In the genomic region with DNA sequence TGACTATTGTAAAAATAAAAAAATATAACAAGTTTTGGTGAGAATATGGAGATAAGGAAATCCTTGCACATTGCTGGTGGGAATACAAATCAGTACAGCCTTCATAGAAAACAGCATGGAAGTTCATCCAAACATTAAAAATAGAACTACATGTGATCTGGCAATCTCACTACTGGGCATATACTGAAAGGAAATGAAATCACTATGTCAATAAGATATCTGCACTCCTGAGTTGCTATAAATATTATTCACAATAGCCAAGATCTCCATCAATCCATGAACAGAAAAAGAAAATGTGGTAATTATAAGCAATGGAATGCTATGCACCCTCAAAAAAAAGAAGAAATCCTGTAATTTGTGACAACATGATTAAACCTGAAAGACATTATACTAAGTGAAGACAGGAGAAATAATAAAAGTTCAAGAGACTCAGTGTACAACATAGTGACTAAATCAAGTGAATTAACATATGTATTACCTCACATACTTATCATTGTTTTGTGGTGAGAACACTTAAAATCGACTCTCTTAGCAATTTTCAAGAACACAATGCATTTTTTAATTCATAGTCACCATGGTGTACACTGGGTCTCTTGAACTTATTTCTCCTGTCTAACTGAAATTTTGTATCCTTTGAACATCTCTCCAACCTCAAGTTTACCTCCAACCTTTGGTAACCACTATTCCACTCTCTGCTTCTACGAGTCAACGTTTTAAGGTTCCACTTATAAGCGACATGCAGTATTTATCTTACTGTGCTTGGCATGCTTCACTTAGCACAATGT, we compare ENCODE assay signal across 1 cellular context.
TF ChIP-seq lines count a peak whose summit lies in the region.

No MANE protein-coding gene starts in this region.

TF ChIP-seq in GM23338, 12 proteins besides CTCF, POLR2A, EP300 and RAD21 (continued from another document):
- TF ChIP-seq, protein P1, sequence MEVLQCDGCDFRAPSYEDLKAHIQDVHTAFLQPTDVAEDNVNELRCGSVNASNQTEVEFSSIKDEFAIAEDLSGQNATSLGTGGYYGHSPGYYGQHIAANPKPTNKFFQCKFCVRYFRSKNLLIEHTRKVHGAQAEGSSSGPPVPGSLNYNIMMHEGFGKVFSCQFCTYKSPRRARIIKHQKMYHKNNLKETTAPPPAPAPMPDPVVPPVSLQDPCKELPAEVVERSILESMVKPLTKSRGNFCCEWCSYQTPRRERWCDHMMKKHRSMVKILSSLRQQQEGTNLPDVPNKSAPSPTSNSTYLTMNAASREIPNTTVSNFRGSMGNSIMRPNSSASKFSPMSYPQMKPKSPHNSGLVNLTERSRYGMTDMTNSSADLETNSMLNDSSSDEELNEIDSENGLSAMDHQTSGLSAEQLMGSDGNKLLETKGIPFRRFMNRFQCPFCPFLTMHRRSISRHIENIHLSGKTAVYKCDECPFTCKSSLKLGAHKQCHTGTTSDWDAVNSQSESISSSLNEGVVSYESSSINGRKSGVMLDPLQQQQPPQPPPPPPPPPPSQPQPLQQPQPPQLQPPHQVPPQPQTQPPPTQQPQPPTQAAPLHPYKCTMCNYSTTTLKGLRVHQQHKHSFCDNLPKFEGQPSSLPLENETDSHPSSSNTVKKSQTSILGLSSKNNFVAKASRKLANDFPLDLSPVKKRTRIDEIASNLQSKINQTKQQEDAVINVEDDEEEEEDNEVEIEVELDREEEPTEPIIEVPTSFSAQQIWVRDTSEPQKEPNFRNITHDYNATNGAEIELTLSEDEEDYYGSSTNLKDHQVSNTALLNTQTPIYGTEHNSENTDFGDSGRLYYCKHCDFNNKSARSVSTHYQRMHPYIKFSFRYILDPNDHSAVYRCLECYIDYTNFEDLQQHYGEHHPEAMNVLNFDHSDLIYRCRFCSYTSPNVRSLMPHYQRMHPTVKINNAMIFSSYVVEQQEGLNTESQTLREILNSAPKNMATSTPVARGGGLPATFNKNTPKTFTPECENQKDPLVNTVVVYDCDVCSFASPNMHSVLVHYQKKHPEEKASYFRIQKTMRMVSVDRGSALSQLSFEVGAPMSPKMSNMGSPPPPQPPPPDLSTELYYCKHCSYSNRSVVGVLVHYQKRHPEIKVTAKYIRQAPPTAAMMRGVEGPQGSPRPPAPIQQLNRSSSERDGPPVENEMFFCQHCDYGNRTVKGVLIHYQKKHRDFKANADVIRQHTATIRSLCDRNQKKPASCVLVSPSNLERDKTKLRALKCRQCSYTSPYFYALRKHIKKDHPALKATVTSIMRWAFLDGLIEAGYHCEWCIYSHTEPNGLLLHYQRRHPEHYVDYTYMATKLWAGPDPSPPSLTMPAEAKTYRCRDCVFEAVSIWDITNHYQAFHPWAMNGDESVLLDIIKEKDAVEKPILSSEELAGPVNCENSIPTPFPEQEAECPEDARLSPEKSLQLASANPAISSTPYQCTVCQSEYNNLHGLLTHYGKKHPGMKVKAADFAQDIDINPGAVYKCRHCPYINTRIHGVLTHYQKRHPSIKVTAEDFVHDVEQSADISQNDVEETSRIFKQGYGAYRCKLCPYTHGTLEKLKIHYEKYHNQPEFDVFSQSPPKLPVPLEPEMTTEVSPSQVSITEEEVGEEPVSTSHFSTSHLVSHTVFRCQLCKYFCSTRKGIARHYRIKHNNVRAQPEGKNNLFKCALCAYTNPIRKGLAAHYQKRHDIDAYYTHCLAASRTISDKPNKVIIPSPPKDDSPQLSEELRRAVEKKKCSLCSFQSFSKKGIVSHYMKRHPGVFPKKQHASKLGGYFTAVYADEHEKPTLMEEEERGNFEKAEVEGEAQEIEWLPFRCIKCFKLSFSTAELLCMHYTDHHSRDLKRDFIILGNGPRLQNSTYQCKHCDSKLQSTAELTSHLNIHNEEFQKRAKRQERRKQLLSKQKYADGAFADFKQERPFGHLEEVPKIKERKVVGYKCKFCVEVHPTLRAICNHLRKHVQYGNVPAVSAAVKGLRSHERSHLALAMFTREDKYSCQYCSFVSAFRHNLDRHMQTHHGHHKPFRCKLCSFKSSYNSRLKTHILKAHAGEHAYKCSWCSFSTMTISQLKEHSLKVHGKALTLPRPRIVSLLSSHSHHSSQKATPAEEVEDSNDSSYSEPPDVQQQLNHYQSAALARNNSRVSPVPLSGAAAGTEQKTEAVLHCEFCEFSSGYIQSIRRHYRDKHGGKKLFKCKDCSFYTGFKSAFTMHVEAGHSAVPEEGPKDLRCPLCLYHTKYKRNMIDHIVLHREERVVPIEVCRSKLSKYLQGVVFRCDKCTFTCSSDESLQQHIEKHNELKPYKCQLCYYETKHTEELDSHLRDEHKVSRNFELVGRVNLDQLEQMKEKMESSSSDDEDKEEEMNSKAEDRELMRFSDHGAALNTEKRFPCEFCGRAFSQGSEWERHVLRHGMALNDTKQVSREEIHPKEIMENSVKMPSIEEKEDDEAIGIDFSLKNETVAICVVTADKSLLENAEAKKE (CRISPR knock-in tag; IDR thresholded peaks at IDR 0.05), result no peak
- TF ChIP-seq NANOG (IDR thresholded peaks at IDR 0.05; ENCODE audit: borderline replicate concordance) (no peak), ZNF114 (CRISPR knock-in tag; IDR thresholded peaks at IDR 0.05) (no peak), EZH2phosphoT487 (IDR thresholded peaks at IDR 0.05; ENCODE audit: unreplicated experiment) (no peak), JUNB (IDR thresholded peaks at IDR 0.05; ENCODE audit: unreplicated experiment) (no peak), STAT1 (IDR thresholded peaks at IDR 0.05; ENCODE audit: unreplicated experiment) (no peak), POLR2AphosphoS5 (IDR thresholded peaks at IDR 0.05; ENCODE audit: low read depth) (no peak)
- TF ChIP-seq, protein P2, sequence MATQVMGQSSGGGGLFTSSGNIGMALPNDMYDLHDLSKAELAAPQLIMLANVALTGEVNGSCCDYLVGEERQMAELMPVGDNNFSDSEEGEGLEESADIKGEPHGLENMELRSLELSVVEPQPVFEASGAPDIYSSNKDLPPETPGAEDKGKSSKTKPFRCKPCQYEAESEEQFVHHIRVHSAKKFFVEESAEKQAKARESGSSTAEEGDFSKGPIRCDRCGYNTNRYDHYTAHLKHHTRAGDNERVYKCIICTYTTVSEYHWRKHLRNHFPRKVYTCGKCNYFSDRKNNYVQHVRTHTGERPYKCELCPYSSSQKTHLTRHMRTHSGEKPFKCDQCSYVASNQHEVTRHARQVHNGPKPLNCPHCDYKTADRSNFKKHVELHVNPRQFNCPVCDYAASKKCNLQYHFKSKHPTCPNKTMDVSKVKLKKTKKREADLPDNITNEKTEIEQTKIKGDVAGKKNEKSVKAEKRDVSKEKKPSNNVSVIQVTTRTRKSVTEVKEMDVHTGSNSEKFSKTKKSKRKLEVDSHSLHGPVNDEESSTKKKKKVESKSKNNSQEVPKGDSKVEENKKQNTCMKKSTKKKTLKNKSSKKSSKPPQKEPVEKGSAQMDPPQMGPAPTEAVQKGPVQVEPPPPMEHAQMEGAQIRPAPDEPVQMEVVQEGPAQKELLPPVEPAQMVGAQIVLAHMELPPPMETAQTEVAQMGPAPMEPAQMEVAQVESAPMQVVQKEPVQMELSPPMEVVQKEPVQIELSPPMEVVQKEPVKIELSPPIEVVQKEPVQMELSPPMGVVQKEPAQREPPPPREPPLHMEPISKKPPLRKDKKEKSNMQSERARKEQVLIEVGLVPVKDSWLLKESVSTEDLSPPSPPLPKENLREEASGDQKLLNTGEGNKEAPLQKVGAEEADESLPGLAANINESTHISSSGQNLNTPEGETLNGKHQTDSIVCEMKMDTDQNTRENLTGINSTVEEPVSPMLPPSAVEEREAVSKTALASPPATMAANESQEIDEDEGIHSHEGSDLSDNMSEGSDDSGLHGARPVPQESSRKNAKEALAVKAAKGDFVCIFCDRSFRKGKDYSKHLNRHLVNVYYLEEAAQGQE (IDR thresholded peaks at IDR 0.05; ENCODE audit: unreplicated experiment), result no peak
- TF ChIP-seq, protein P3, sequence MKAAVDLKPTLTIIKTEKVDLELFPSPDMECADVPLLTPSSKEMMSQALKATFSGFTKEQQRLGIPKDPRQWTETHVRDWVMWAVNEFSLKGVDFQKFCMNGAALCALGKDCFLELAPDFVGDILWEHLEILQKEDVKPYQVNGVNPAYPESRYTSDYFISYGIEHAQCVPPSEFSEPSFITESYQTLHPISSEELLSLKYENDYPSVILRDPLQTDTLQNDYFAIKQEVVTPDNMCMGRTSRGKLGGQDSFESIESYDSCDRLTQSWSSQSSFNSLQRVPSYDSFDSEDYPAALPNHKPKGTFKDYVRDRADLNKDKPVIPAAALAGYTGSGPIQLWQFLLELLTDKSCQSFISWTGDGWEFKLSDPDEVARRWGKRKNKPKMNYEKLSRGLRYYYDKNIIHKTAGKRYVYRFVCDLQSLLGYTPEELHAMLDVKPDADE (IDR thresholded peaks at IDR 0.05), result no peak
TF ChIP-seq in GM23338: peak in this region for 0.
